1 cellular context compared by ENCODE assay signal in genomic region chr9:122192914-122193525, GRCh38.
TF ChIP-seq lines count a peak whose summit lies in the region.

No MANE protein-coding gene starts in this region.

TF ChIP-seq in SK-N-SH, 30 proteins besides CTCF, POLR2A, EP300 and RAD21 (continued from another document):
- no peak for TF ChIP-seq FOXJ3 (CRISPR knock-in tag; IDR thresholded peaks at IDR 0.05)
- no peak for TF ChIP-seq USF2 (IDR thresholded peaks at IDR 0.05; ENCODE audit: borderline replicate concordance, low read depth, low read length)
- TF ChIP-seq SMC3 (IDR thresholded peaks at IDR 0.05; ENCODE audit: low read depth, low read length): no peak
- TF ChIP-seq RCOR1 (IDR thresholded peaks at IDR 0.05; ENCODE audit: low read length): no peak
- no peak for TF ChIP-seq ELF1 (IDR thresholded peaks at IDR 0.05)
- TF ChIP-seq, protein P1, sequence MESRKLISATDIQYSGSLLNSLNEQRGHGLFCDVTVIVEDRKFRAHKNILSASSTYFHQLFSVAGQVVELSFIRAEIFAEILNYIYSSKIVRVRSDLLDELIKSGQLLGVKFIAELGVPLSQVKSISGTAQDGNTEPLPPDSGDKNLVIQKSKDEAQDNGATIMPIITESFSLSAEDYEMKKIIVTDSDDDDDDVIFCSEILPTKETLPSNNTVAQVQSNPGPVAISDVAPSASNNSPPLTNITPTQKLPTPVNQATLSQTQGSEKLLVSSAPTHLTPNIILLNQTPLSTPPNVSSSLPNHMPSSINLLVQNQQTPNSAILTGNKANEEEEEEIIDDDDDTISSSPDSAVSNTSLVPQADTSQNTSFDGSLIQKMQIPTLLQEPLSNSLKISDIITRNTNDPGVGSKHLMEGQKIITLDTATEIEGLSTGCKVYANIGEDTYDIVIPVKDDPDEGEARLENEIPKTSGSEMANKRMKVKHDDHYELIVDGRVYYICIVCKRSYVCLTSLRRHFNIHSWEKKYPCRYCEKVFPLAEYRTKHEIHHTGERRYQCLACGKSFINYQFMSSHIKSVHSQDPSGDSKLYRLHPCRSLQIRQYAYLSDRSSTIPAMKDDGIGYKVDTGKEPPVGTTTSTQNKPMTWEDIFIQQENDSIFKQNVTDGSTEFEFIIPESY (IDR thresholded peaks at IDR 0.05; ENCODE audit: borderline replicate concordance, low read depth): no peak
- no peak for TF ChIP-seq YY1 (IDR thresholded peaks at IDR 0.05; ENCODE audit: low read depth)
- TF ChIP-seq, protein P2, sequence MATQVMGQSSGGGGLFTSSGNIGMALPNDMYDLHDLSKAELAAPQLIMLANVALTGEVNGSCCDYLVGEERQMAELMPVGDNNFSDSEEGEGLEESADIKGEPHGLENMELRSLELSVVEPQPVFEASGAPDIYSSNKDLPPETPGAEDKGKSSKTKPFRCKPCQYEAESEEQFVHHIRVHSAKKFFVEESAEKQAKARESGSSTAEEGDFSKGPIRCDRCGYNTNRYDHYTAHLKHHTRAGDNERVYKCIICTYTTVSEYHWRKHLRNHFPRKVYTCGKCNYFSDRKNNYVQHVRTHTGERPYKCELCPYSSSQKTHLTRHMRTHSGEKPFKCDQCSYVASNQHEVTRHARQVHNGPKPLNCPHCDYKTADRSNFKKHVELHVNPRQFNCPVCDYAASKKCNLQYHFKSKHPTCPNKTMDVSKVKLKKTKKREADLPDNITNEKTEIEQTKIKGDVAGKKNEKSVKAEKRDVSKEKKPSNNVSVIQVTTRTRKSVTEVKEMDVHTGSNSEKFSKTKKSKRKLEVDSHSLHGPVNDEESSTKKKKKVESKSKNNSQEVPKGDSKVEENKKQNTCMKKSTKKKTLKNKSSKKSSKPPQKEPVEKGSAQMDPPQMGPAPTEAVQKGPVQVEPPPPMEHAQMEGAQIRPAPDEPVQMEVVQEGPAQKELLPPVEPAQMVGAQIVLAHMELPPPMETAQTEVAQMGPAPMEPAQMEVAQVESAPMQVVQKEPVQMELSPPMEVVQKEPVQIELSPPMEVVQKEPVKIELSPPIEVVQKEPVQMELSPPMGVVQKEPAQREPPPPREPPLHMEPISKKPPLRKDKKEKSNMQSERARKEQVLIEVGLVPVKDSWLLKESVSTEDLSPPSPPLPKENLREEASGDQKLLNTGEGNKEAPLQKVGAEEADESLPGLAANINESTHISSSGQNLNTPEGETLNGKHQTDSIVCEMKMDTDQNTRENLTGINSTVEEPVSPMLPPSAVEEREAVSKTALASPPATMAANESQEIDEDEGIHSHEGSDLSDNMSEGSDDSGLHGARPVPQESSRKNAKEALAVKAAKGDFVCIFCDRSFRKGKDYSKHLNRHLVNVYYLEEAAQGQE (IDR thresholded peaks at IDR 0.05; ENCODE audit: low read depth, low read length): no peak
- TF ChIP-seq MEF2A (IDR thresholded peaks at IDR 0.05; ENCODE audit: borderline replicate concordance, low read depth): no peak
- TF ChIP-seq NRF1 (IDR thresholded peaks at IDR 0.05; ENCODE audit: low read depth, low read length): no peak
- TF ChIP-seq, protein P3, sequence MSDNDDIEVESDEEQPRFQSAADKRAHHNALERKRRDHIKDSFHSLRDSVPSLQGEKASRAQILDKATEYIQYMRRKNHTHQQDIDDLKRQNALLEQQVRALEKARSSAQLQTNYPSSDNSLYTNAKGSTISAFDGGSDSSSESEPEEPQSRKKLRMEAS (IDR thresholded peaks at IDR 0.05; ENCODE audit: low read depth): no peak
- TF ChIP-seq TAF1 (IDR thresholded peaks at IDR 0.05; ENCODE audit: borderline replicate concordance, low read depth, low read length): no peak
- TF ChIP-seq MXI1 (IDR thresholded peaks at IDR 0.05; ENCODE audit: low read depth, low read length): no peak
- TF ChIP-seq TCF12 (IDR thresholded peaks at IDR 0.05): no peak
- no peak for TF ChIP-seq GATA2 (CRISPR knock-in tag; IDR thresholded peaks at IDR 0.05)
- no peak for TF ChIP-seq TEAD4 (IDR thresholded peaks at IDR 0.05; ENCODE audit: borderline replicate concordance, insufficient read depth)
